12 cellular contexts compared by ENCODE assay signal in the genomic region with DNA sequence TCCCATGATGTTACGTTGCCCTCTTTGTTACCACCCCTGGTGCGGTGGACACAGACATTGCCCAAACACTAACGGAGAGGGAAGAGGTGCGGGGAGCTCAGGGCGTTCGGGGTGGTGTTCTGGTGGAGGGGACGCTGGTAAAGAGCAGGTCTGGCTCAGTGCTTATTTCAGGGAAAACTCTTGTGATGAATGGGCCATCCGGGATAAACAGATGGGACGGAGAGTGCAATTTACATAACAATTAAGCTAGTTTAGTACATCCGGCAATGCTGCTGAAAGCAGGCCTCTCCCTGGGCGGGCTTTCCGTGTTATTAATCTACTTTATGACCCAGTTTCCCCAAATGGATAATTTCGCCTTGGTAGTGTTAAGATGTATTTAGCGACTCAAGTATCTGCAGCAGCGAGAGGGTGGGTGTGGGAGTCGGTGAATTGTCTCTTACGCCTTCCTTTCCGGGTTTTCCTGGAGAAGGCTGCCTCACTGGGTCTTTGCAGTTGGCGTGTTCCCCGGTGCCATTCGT. TPM values are rescaled to one million over a fixed set of nuclear protein-coding genes. Genes with fewer than 3 reads are reported as not detected.
A peak's percentile ranks its signal among the peaks of the same experiment; 100 is the strongest.
DNase-seq lines count a peak whose midpoint lies in the region; ATAC-seq and TF ChIP-seq lines count a peak whose summit lies in the region.
"Had no signal": no experiment of that assay in that cellular context is flagged by ENCODE, and none has a peak within 500 bp of the region (broad histone marks: within the 10 kb centered on the region; RNA-seq: fewer than 3 reads in every experiment).

No MANE protein-coding gene starts in this region.

- H3K36me3 Mint-ChIP-seq in H9 (ENCODE audit: insufficient read depth in 1 of 3, low read depth in 3 of 3) = peaks cover 0 to 6% (median 2%) of the 10 kb centered on the region in 3 experiments; a peak in 5 of 7 replicates
- peaks cover 0 to 3% of the 10 kb centered on the region in 2 donors for H3K36me3 Mint-ChIP-seq in activated T-cell treated with anti-CD3 and anti-CD28 coated beads, Interleukin-2, amount 50 U/mL, for 72 hours (ENCODE audit: insufficient read depth in 2 of 2)

- H2BK120ac ChIP-seq in H9 (ENCODE audit: low read depth, low read length, poor library complexity, severe bottlenecking) = peak overlapping the region; percentile 73

- no peak overlapping the region for H2AFZ ChIP-seq in H9 (ENCODE audit: low read length)

- H3K9ac ChIP-seq in H9 (ENCODE audit: extremely low read depth, insufficient read length, low read length) (peak overlapping the region; percentile 72), skeletal muscle tissue (ENCODE audit: low read depth in 1 of 3, low read length in 3 of 3) (no peak overlapping the region)

- H2BK20ac ChIP-seq in H9 (ENCODE audit: low read depth, low read length, poor library complexity, severe bottlenecking) = no peak overlapping the region

- peak overlapping the region; percentile 55 for H3T11ph ChIP-seq in H9 (ENCODE audit: low read length)

- no peak overlapping the region for H4K8ac ChIP-seq in H9 (replicated peaks; ENCODE audit: insufficient read length, low read depth, low read length)

- H3K27me3 ChIP-seq in H9 (ENCODE audit: insufficient read depth, low read length) = peaks cover 50% of the 10 kb centered on the region
- H3K27me3 ChIP-seq in brain microvascular endothelial cell (replicated peaks) = no peaks in the 10 kb centered on the region
- H3K27me3 ChIP-seq in left lung = no peaks in the 10 kb centered on the region
- no peaks in the 10 kb centered on the region for H3K27me3 ChIP-seq in skeletal muscle tissue (ENCODE audit: control insufficient read depth in 3 of 3, insufficient read depth in 3 of 3, low read length in 3 of 3)
- H3K27me3 ChIP-seq in MG63 = no peaks in the 10 kb centered on the region

- peak overlapping the region; percentile 60 to 79 for H3K4me3 Mint-ChIP-seq in H9
- H3K4me3 Mint-ChIP-seq in activated T-cell treated with anti-CD3 and anti-CD28 coated beads, Interleukin-2, amount 50 U/mL, for 72 hours = no peak overlapping the region
- H3K4me3 Mint-ChIP-seq: activated CD8-positive, alpha-beta T cell treated with anti-CD3 and anti-CD28 coated beads for 36 hours; activated naive CD8-positive, alpha-beta T cell treated with anti-CD3 and anti-CD28 coated beads, Interleukin-2, amount 10 ng/mL, durations not matched to agents 7 days and 5 days had no signal

- H3K9me3 ChIP-seq in H9 (ENCODE audit: control insufficient read depth, low read depth, low read length) (no peaks in the 10 kb centered on the region), left lung (no peaks in the 10 kb centered on the region), skeletal muscle tissue (ENCODE audit: control insufficient read depth in 3 of 3, low read length in 3 of 3) (no peaks in the 10 kb centered on the region), MG63 (no peaks in the 10 kb centered on the region)

- no peak for ATAC-seq in left lung
- ATAC-seq in activated T-cell treated with anti-CD3 and anti-CD28 coated beads, Interleukin-2, amount 50 U/mL, for 72 hours (replicated peaks in 1 of 2) = no peak
- ATAC-seq in GM18498 (IDR thresholded peaks at IDR 0.05; ENCODE audit: unreplicated experiment) = no peak
- ATAC-seq in GM21526 (IDR thresholded peaks at IDR 0.05; ENCODE audit: low FRiP score, unreplicated experiment) = no peak
- ATAC-seq: activated CD8-positive, alpha-beta T cell treated with anti-CD3 and anti-CD28 coated beads for 36 hours had no signal

- H4K20me1 ChIP-seq in H9 (ENCODE audit: control insufficient read depth, insufficient read depth, insufficient read length) = no peaks in the 10 kb centered on the region

- peaks cover 11% of the 10 kb centered on the region for H3K23me2 ChIP-seq in H9 (ENCODE audit: insufficient read length, low read depth, low read length, poor library complexity, severe bottlenecking)

- DNase-seq in H9 = peak; percentile 74
- no peak for DNase-seq in brain microvascular endothelial cell
- DNase-seq in left lung = peak in 1 of 2 donors; percentile 15
- DNase-seq in activated T-cell treated with anti-CD3 and anti-CD28 coated beads, Interleukin-2, amount 50 U/mL, for 72 hours = no peak
- DNase-seq in MG63 = no peak
- DNase-seq: activated CD8-positive, alpha-beta T cell treated with anti-CD3 and anti-CD28 coated beads for 36 hours; activated naive CD8-positive, alpha-beta T cell treated with anti-CD3 and anti-CD28 coated beads, Interleukin-2, amount 10 ng/mL, durations not matched to agents 7 days and 5 days; T-helper 1 cell had no signal

- H2AK5ac ChIP-seq in H9 (ENCODE audit: insufficient read length, low read length) = peak overlapping the region; percentile 17

- H3K4me1 Mint-ChIP-seq in H9 = peaks cover 29 to 43% of the 10 kb centered on the region in 2 experiments
- peaks cover 25% of the 10 kb centered on the region for H3K4me1 Mint-ChIP-seq in activated T-cell treated with anti-CD3 and anti-CD28 coated beads, Interleukin-2, amount 50 U/mL, for 72 hours (ENCODE audit: low read depth)

- peak overlapping the region; percentile 94 for H2BK12ac ChIP-seq in H9 (ENCODE audit: insufficient read length, low read depth, low read length)

- H3K9me3 Mint-ChIP-seq in H9 = no peaks in the 10 kb centered on the region; a peak in 1 of 5 replicates
- H3K9me3 Mint-ChIP-seq in activated T-cell treated with anti-CD3 and anti-CD28 coated beads, Interleukin-2, amount 50 U/mL, for 72 hours = no peaks in the 10 kb centered on the region
- H3K9me3 Mint-ChIP-seq: activated CD8-positive, alpha-beta T cell treated with anti-CD3 and anti-CD28 coated beads for 36 hours; activated naive CD8-positive, alpha-beta T cell treated with anti-CD3 and anti-CD28 coated beads, Interleukin-2, amount 10 ng/mL, durations not matched to agents 7 days and 5 days had no signal

- peak overlapping the region; percentile 70 for H3K27ac ChIP-seq in H9 (ENCODE audit: insufficient read length, low read depth, low read length)
- peak overlapping the region; percentile 79 for H3K27ac ChIP-seq in brain microvascular endothelial cell
- peak overlapping the region; percentile 54 to 75 for H3K27ac ChIP-seq in left lung
- peak overlapping the region; percentile 40 for H3K27ac ChIP-seq in skeletal muscle tissue (ENCODE audit: low read depth, low read length)

- H3K27ac Mint-ChIP-seq in H9 = peak overlapping the region; percentile 30 to 97 (median 38); a peak in 6 of 7 replicates
- H3K27ac Mint-ChIP-seq in activated T-cell treated with anti-CD3 and anti-CD28 coated beads, Interleukin-2, amount 50 U/mL, for 72 hours = no peak overlapping the region
- H3K27ac Mint-ChIP-seq: activated CD8-positive, alpha-beta T cell treated with anti-CD3 and anti-CD28 coated beads for 36 hours; activated naive CD8-positive, alpha-beta T cell treated with anti-CD3 and anti-CD28 coated beads, Interleukin-2, amount 10 ng/mL, durations not matched to agents 7 days and 5 days had no signal

- no CpG with 5 or more reads among the region's 21 CpGs for WGBS in H9 (ENCODE audit: extremely low coverage, insufficient read length, low lambda C conversion rate)

- peak overlapping the region; percentile 94 for H3K14ac ChIP-seq in H9 (ENCODE audit: insufficient read depth, low read length)

- no peaks in the 10 kb centered on the region for H3K79me1 ChIP-seq in H9 (ENCODE audit: insufficient read depth, low read depth, low read length, poor library complexity, severe bottlenecking)

- in situ Hi-C loops in brain microvascular endothelial cell (cut with HindIII; ENCODE audit: low pct_ligation_motif_present, low sequenced_read_pairs) = no loop called here

- peaks cover 3% of the 10 kb centered on the region; the same call in 1 of the 2 replicates for H3K4me1 ChIP-seq in H9 (ENCODE audit: insufficient read depth, low read length)
- H3K4me1 ChIP-seq in left lung = peaks cover 7 to 68% of the 10 kb centered on the region in 2 donors
- peaks cover 23 to 38% (median 30%) of the 10 kb centered on the region in 3 donors for H3K4me1 ChIP-seq in skeletal muscle tissue (ENCODE audit: control insufficient read depth in 3 of 3, insufficient read depth in 3 of 3, low read length in 3 of 3)

- H2BK15ac ChIP-seq in H9 (ENCODE audit: low read depth, low read length) = no peak overlapping the region

- H3K23ac ChIP-seq in H9 (ENCODE audit: insufficient read length, low read depth, low read length) = no peak overlapping the region

- TF ChIP-seq CTCF in H9 (conservative IDR thresholded peaks at IDR 0.05) (no peak), brain microvascular endothelial cell (IDR thresholded peaks at IDR 0.05; ENCODE audit: low read depth, low read length, missing control alignments) (no peak), left lung (IDR thresholded peaks at IDR 0.05) (no peak)

- intact Hi-C loops in left lung (cut with DNase I) = no loop called here

- no peak overlapping the region for H3K56ac ChIP-seq in H9 (ENCODE audit: insufficient read length, low read depth, low read length)

- no peak overlapping the region for H3K4me3 ChIP-seq in brain microvascular endothelial cell (ENCODE audit: low read depth, low read length)
- no peak overlapping the region for H3K4me3 ChIP-seq in left lung
- H3K4me3 ChIP-seq in skeletal muscle tissue (ENCODE audit: low read length in 3 of 3) = peak overlapping the region in 2 of 3 donors; percentile 30 to 49
- H3K4me3 ChIP-seq in MG63 = no peak overlapping the region
- H3K4me3 ChIP-seq: lung had no signal

- peak overlapping the region; percentile 65 for H4K91ac ChIP-seq in H9 (ENCODE audit: insufficient read length, low read depth, low read length)

- no peaks in the 10 kb centered on the region; the same call in 1 of the 2 replicates for H3K79me2 ChIP-seq in H9 (ENCODE audit: insufficient read depth, low read length)

- no peaks in the 10 kb centered on the region for H3K36me3 ChIP-seq in brain microvascular endothelial cell (replicated peaks)
- H3K36me3 ChIP-seq in left lung = no peaks in the 10 kb centered on the region
- H3K36me3 ChIP-seq in skeletal muscle tissue (ENCODE audit: control insufficient read depth in 3 of 3, insufficient read depth in 3 of 3, low read length in 3 of 3) = peaks cover 0 to 7% (median 0%) of the 10 kb centered on the region in 3 donors
- peaks cover 10% of the 10 kb centered on the region; the same call in 1 of the 2 replicates for H3K36me3 ChIP-seq in MG63

- peaks cover 98% of the 10 kb centered on the region for H3K27me3 Mint-ChIP-seq in H9 (ENCODE audit: low read depth)
- H3K27me3 Mint-ChIP-seq in activated T-cell treated with anti-CD3 and anti-CD28 coated beads, Interleukin-2, amount 50 U/mL, for 72 hours (ENCODE audit: low read depth) = no peaks in the 10 kb centered on the region
- H3K27me3 Mint-ChIP-seq: activated CD8-positive, alpha-beta T cell treated with anti-CD3 and anti-CD28 coated beads for 36 hours; activated naive CD8-positive, alpha-beta T cell treated with anti-CD3 and anti-CD28 coated beads, Interleukin-2, amount 10 ng/mL, durations not matched to agents 7 days and 5 days had no signal

- peak overlapping the region; percentile 89 for H3K4me2 ChIP-seq in H9 (ENCODE audit: insufficient read depth, insufficient read length, low read length)

- peak overlapping the region; percentile 35 for H2BK5ac ChIP-seq in H9 (ENCODE audit: insufficient read length, low read length)

- peak overlapping the region; percentile 98 for H3K18ac ChIP-seq in H9 (ENCODE audit: insufficient read length, low read depth, low read length)

- H3K4ac ChIP-seq in H9 (ENCODE audit: low read depth, low read length) = peak overlapping the region; percentile 89

- H4K5ac ChIP-seq in H9 (ENCODE audit: insufficient read length, low read depth, low read length) = peak overlapping the region; percentile 79

RNA-seq across cellular contexts. Expression of gene FOXK1, which starts 25.1 kb away (rescaled TPM):
- total RNA-seq in H9 (2021) = 14.4 and 14.8 TPM in 2 replicates
- 10 to 100 TPM; 25.0 to 29.2 TPM for total RNA-seq in left lung
- total RNA-seq in skeletal muscle tissue = 17.2 TPM
- 10 to 100 TPM; 38.6 to 41.0 TPM for total RNA-seq in activated T-cell treated with anti-CD3 and anti-CD28 coated beads, Interleukin-2, amount 50 U/mL, for 72 hours
- total RNA-seq in MG63 (2014; rRNA removed; shearing (Covaris generic); ENCODE audit: low replicate concordance) = 21.8 and 23.9 TPM in 2 replicates

Comparison
In these comparisons a context has a peak if more than half of its experiments do, and no peak if none do; other contexts are left out.
1. H3K4me3 Mint-ChIP-seq: peak in H9 (2 of 2); none in activated T-cell treated with anti-CD3 and anti-CD28 coated beads, Interleukin-2, amount 50 U/mL, for 72 hours (0 of 2).
2. H3K4me3 ChIP-seq: peak in skeletal muscle tissue (2 of 3); none in brain microvascular endothelial cell (single experiment), left lung (0 of 2) and MG63 (single experiment).
3. Peak in every context shown above with its lines, with median percentiles within 50 percentile points of each other: H3K27ac ChIP-seq.